Comparison of ENCODE assay signal across 8 cellular contexts in the genomic region with DNA sequence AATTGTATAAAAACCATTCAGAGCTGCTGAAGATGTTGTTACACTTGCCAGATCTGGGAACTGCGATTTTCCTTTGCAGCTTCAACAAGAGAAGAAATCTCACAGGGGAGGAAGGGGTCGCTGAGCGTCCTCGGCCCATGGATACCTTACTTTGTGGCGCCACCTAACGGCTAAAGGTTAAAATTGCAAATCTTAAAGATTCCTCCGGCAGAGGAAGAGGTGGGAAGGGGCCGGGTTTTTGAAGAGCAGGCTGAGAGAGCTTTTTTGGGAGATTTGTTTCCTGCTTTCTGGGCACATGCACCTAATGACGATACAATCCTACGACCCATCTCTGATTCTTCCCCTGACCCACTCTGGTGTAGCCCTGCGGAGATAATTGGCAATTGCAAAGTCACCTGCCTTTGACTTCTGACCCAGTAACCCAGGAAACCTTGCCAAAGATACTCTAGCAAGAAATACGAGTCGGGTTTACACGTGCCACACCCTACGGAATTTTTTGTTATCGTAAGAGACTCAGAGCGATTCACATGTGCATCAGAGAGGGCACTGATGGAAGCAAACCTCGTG. TPM values are rescaled to one million over a fixed set of nuclear protein-coding genes. Genes with fewer than 3 reads are reported as not detected.
A peak's percentile ranks its signal among the peaks of the same experiment; 100 is the strongest.
DNase-seq lines count a peak whose midpoint lies in the region; ATAC-seq and TF ChIP-seq lines count a peak whose summit lies in the region.

No MANE protein-coding gene starts in this region.

- H3K27me3 Mint-ChIP-seq in activated naive CD8-positive, alpha-beta T cell = peaks cover 13% of the 10 kb centered on the region

- no peaks in the 10 kb centered on the region for H3K4me1 ChIP-seq in BE2C

- H3K36me3 ChIP-seq in BE2C = no peaks in the 10 kb centered on the region

- H3K9me3 ChIP-seq in BE2C = no peaks in the 10 kb centered on the region

- no peak overlapping the region for H3K27ac Mint-ChIP-seq in activated naive CD8-positive, alpha-beta T cell

- peaks cover 10% of the 10 kb centered on the region for H3K4me1 Mint-ChIP-seq in activated naive CD8-positive, alpha-beta T cell (ENCODE audit: low read depth)

- no peaks in the 10 kb centered on the region for H3K9me3 Mint-ChIP-seq in activated naive CD8-positive, alpha-beta T cell (ENCODE audit: low read depth)

- ATAC-seq in HG03432 (IDR thresholded peaks at IDR 0.05; ENCODE audit: unreplicated experiment) (no peak), HG03460 (IDR thresholded peaks at IDR 0.05; ENCODE audit: unreplicated experiment) (no peak)

- H3K4me3 Mint-ChIP-seq in activated naive CD8-positive, alpha-beta T cell = peak overlapping the region; percentile 52

- H3K4me3 ChIP-seq in BE2C (ENCODE audit: low read depth, low read length) (peak overlapping the region; percentile 66), GM12875 (ENCODE audit: low read depth, low read length) (no peak overlapping the region)

- no peaks in the 10 kb centered on the region for H3K36me3 Mint-ChIP-seq in activated naive CD8-positive, alpha-beta T cell

- DNase-seq in BE2C (peak; percentile 76), NCI-H524 treated with DMSO at 0.1 percent for 48 hours (lab: John Stamatoyannopoulos, UW) (peak; percentile 55), hippocampal formation (lab: John Stamatoyannopoulos, UW) (peak; percentile 28 to 68)
- DNase-seq in stimulated activated CD4-positive, alpha-beta T cell treated with anti-CD3 and anti-CD28 coated beads, Interleukin-2, amount 100 ng/mL, for 48 hours = peak; percentile 39 to 45

- peak; percentile 85 for TF ChIP-seq CTCF in BE2C (IDR thresholded peaks at IDR 0.05; ENCODE audit: low read depth, low read length)
- peak; percentile 63 for TF ChIP-seq CTCF in GM12875 (IDR thresholded peaks at IDR 0.05; ENCODE audit: borderline replicate concordance, insufficient read depth, low read depth, low read length)

- no peaks in the 10 kb centered on the region for H3K27me3 ChIP-seq in BE2C

RNA-seq across cellular contexts. Expression of a gene that starts 55.4 kb away (rescaled TPM):
- polyA plus RNA-seq in BE2C (2012; ENCODE audit: insufficient read depth, insufficient read length, low read depth) = 39.7 TPM
